ENCODE assay signal across 8 cellular contexts in the genomic region with DNA sequence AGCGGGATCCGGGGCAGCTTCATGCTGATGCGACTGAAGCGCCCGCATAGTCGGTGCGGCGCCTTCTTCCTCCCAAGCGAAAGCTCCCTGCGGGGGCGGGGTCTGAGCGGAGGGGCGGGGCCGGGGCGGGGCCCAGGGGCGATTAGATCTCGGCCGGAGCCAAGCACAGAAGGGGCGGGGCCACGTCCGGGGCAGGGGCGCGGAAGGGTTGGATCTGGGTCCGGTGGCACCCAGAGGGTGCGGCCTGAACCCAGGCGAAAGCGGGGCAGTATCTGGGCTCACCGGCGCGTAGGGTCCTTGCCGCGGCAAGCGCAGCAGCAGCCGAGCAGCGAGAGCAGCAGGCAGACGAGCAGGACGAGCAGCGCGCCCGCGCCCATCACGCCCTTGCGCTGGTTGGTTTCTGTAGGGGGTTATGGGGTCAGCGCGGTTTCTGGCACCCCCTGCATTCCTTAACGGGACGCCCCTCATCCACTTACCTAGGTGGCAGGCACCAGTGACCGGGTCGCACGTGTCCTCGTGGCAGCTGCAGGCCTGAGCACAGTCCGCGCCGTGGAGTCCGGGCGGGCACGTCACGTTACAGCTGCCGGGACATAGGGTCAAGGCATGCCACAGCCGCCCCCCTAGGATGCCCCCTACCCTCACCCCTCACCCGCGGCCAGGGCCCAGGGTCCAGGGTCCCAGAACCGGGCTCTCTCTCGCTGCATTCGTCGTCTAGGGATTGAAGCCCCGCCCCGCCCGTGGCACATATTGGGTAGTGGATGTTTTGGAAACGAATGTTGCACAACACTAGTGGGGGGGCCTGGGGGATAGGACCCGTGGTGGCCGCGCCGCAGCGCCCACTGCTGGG. TPM values are rescaled to one million over a fixed set of nuclear protein-coding genes. Genes with fewer than 3 reads are reported as not detected.
DNase-seq lines count a peak whose midpoint lies in the region; ATAC-seq and TF ChIP-seq lines count a peak whose summit lies in the region.

No MANE protein-coding gene starts in this region.

- no peaks in the 10 kb centered on the region; the same call in 1 of the 3 replicates for H3K9me3 Mint-ChIP-seq in GM23338
- H3K9me3 Mint-ChIP-seq in activated naive CD8-positive, alpha-beta T cell (ENCODE audit: low read depth) = no peaks in the 10 kb centered on the region

- peak; percentile 21 for ATAC-seq in GM23338
- peak; percentile 41 for ATAC-seq in left lobe of liver
- no peak for ATAC-seq in GM18870 (IDR thresholded peaks at IDR 0.05; ENCODE audit: unreplicated experiment)

- peaks cover 4% of the 10 kb centered on the region; the same call in 2 of the 3 replicates for H3K36me3 Mint-ChIP-seq in GM23338 (ENCODE audit: low read depth)
- H3K36me3 Mint-ChIP-seq in activated naive CD8-positive, alpha-beta T cell = no peaks in the 10 kb centered on the region

- H3K9me2 ChIP-seq in GM23338 (ENCODE audit: insufficient read depth) = no peaks in the 10 kb centered on the region

- peak overlapping the region; percentile 49 for H3K4me3 ChIP-seq in GM23338

- peak overlapping the region; percentile 53 for H3K4me3 Mint-ChIP-seq in GM23338
- peak overlapping the region; percentile 87 for H3K4me3 Mint-ChIP-seq in activated naive CD8-positive, alpha-beta T cell

- peaks cover 4% of the 10 kb centered on the region; the same call in 1 of the 2 replicates for H3K4me1 ChIP-seq in GM23338 (ENCODE audit: insufficient read depth)

- H4K20me1 ChIP-seq in GM23338 (replicated peaks; ENCODE audit: insufficient read depth) = peaks cover 6% of the 10 kb centered on the region; the same call in 1 of the 2 replicates

- peak overlapping the region; percentile 77 for H3K4me2 ChIP-seq in GM23338

- DNase-seq in GM23338 (ENCODE audit: low spot score) (peak; percentile 91), T-helper 1 cell (peak; percentile 74 to 80 (median 79)), left lobe of liver (ENCODE audit: low spot score) (no peak), NCI-H2171 treated with DMSO at 0.1 percent for 48 hours (lab: John Stamatoyannopoulos, UW) (no peak), SKM-1 (lab: John Stamatoyannopoulos, UW; ENCODE audit: unreplicated experiment) (no peak)
- peak; percentile 56 to 68 for DNase-seq in stimulated activated CD8-positive, alpha-beta memory T cell treated with anti-CD3 and anti-CD28 coated beads, Interleukin-2, amount 100 ng/mL, for 1 hour (ENCODE audit: low read depth in 2 of 2)

- no peak overlapping the region for H3K27ac ChIP-seq in GM23338 (ENCODE audit: low read depth)

- no peaks in the 10 kb centered on the region for H3K79me2 ChIP-seq in GM23338 (replicated peaks; ENCODE audit: insufficient read depth)

- H3K27me3 ChIP-seq in GM23338 (ENCODE audit: insufficient read depth) = peaks cover 94% of the 10 kb centered on the region

- peaks cover 4% of the 10 kb centered on the region for H3K4me1 Mint-ChIP-seq in GM23338
- H3K4me1 Mint-ChIP-seq in activated naive CD8-positive, alpha-beta T cell (ENCODE audit: low read depth) = peaks cover 15% of the 10 kb centered on the region

- peak in 1 of 2 experiments; percentile 17; a peak in 1 of 4 replicates for TF ChIP-seq CTCF in GM23338 (conservative IDR thresholded peaks at IDR 0.05; ENCODE audit: low read depth in 2 of 2)

- H3K36me3 ChIP-seq in GM23338 (ENCODE audit: insufficient read depth) = no peaks in the 10 kb centered on the region

- peaks cover 85% of the 10 kb centered on the region for H3K27me3 Mint-ChIP-seq in GM23338 (ENCODE audit: insufficient read depth, low read depth, poor library complexity)
- H3K27me3 Mint-ChIP-seq in activated naive CD8-positive, alpha-beta T cell = peaks cover 14% of the 10 kb centered on the region

- 0 out of 2 replicates have a peak, but pooled peaks cover 10% of the 10 kb centered on the region for H3F3A ChIP-seq in GM23338 (replicated peaks; ENCODE audit: low read depth)

- no peak overlapping the region for H3K27ac Mint-ChIP-seq in GM23338
- H3K27ac Mint-ChIP-seq in activated naive CD8-positive, alpha-beta T cell = no peak overlapping the region

- no peak overlapping the region for H2AFZ ChIP-seq in GM23338

TF ChIP-seq in GM23338, 12 proteins besides CTCF, POLR2A, EP300 and RAD21 (continues in another document):
- TF ChIP-seq EZH2phosphoT487 (IDR thresholded peaks at IDR 0.05; ENCODE audit: unreplicated experiment) (no peak), CREB1 (CRISPR knock-in tag; IDR thresholded peaks at IDR 0.05; ENCODE audit: low read depth) (no peak), NANOG (IDR thresholded peaks at IDR 0.05; ENCODE audit: borderline replicate concordance) (no peak), ZNF114 (CRISPR knock-in tag; IDR thresholded peaks at IDR 0.05) (no peak), JUNB (IDR thresholded peaks at IDR 0.05; ENCODE audit: unreplicated experiment) (no peak), STAT1 (IDR thresholded peaks at IDR 0.05; ENCODE audit: unreplicated experiment) (no peak)
- TF ChIP-seq, protein P1, sequence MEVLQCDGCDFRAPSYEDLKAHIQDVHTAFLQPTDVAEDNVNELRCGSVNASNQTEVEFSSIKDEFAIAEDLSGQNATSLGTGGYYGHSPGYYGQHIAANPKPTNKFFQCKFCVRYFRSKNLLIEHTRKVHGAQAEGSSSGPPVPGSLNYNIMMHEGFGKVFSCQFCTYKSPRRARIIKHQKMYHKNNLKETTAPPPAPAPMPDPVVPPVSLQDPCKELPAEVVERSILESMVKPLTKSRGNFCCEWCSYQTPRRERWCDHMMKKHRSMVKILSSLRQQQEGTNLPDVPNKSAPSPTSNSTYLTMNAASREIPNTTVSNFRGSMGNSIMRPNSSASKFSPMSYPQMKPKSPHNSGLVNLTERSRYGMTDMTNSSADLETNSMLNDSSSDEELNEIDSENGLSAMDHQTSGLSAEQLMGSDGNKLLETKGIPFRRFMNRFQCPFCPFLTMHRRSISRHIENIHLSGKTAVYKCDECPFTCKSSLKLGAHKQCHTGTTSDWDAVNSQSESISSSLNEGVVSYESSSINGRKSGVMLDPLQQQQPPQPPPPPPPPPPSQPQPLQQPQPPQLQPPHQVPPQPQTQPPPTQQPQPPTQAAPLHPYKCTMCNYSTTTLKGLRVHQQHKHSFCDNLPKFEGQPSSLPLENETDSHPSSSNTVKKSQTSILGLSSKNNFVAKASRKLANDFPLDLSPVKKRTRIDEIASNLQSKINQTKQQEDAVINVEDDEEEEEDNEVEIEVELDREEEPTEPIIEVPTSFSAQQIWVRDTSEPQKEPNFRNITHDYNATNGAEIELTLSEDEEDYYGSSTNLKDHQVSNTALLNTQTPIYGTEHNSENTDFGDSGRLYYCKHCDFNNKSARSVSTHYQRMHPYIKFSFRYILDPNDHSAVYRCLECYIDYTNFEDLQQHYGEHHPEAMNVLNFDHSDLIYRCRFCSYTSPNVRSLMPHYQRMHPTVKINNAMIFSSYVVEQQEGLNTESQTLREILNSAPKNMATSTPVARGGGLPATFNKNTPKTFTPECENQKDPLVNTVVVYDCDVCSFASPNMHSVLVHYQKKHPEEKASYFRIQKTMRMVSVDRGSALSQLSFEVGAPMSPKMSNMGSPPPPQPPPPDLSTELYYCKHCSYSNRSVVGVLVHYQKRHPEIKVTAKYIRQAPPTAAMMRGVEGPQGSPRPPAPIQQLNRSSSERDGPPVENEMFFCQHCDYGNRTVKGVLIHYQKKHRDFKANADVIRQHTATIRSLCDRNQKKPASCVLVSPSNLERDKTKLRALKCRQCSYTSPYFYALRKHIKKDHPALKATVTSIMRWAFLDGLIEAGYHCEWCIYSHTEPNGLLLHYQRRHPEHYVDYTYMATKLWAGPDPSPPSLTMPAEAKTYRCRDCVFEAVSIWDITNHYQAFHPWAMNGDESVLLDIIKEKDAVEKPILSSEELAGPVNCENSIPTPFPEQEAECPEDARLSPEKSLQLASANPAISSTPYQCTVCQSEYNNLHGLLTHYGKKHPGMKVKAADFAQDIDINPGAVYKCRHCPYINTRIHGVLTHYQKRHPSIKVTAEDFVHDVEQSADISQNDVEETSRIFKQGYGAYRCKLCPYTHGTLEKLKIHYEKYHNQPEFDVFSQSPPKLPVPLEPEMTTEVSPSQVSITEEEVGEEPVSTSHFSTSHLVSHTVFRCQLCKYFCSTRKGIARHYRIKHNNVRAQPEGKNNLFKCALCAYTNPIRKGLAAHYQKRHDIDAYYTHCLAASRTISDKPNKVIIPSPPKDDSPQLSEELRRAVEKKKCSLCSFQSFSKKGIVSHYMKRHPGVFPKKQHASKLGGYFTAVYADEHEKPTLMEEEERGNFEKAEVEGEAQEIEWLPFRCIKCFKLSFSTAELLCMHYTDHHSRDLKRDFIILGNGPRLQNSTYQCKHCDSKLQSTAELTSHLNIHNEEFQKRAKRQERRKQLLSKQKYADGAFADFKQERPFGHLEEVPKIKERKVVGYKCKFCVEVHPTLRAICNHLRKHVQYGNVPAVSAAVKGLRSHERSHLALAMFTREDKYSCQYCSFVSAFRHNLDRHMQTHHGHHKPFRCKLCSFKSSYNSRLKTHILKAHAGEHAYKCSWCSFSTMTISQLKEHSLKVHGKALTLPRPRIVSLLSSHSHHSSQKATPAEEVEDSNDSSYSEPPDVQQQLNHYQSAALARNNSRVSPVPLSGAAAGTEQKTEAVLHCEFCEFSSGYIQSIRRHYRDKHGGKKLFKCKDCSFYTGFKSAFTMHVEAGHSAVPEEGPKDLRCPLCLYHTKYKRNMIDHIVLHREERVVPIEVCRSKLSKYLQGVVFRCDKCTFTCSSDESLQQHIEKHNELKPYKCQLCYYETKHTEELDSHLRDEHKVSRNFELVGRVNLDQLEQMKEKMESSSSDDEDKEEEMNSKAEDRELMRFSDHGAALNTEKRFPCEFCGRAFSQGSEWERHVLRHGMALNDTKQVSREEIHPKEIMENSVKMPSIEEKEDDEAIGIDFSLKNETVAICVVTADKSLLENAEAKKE (CRISPR knock-in tag; IDR thresholded peaks at IDR 0.05) = no peak

RNA-seq across cellular contexts. Expression of a gene that starts 8.1 kb away (rescaled TPM):
- 16.6 and 17.0 TPM in 2 replicates for total RNA-seq in GM23338 (2014; rRNA removed; shearing (Covaris generic))
- polyA plus RNA-seq in GM23338 (2016; fragmentation: Nextera tagmentation; extraction: Ambion mirVana) = 1.8 and 2.2 TPM in 2 replicates
- total RNA-seq in left lobe of liver = 2.2 TPM

RNA-seq across cellular contexts. Expression of a gene that starts 35.5 kb away (rescaled TPM):
- 78.2 and 94.0 TPM in 2 replicates for total RNA-seq in GM23338 (2014; rRNA removed; shearing (Covaris generic))
- 16.1 and 17.0 TPM in 2 replicates for polyA plus RNA-seq in GM23338 (2016; fragmentation: Nextera tagmentation; extraction: Ambion mirVana)
- 5.7 TPM for total RNA-seq in left lobe of liver

Comparison
In these comparisons a context has a peak if more than half of its experiments do, and no peak if none do; other contexts are left out.
1. DNase-seq: peak in GM23338 (single experiment), T-helper 1 cell (5 of 5) and stimulated activated CD8-positive, alpha-beta memory T cell treated with anti-CD3 and anti-CD28 coated beads, Interleukin-2, amount 100 ng/mL, for 1 hour (2 of 2); none in left lobe of liver (single experiment), NCI-H2171 treated with DMSO at 0.1 percent for 48 hours (single experiment) and SKM-1 (single experiment).
2. RNA of a gene that starts 35.5 kb away (total RNA-seq): 78.2 to 94.0 TPM in GM23338; 5.7 TPM in left lobe of liver (single experiment); every median in the first group is over 10 times any median in the second.